In genomic region chr11:88016392-88017020, GRCh38 we compare ENCODE assay signal across 8 cellular contexts.
A peak's percentile ranks its signal among the peaks of the same experiment; 100 is the strongest.
DNase-seq lines count a peak whose midpoint lies in the region; ATAC-seq, FAIRE-seq and TF ChIP-seq lines count a peak whose summit lies in the region.

No MANE protein-coding gene starts in this region.

- H3K4me1 Mint-ChIP-seq in T-helper 2 cell treated with Interferon-gamma antibody and Interleukin-4, amounts not matched to agents 5 μg/mL and 100 μg/mL, for 36 hours (ENCODE audit: low read depth), result no peaks in the 10 kb centered on the region
- peaks cover 15% of the 10 kb centered on the region for H3K4me1 Mint-ChIP-seq in brain

- no peak overlapping the region for H3K9ac ChIP-seq in keratinocyte (ENCODE audit: control insufficient read depth, extremely low read depth, insufficient read depth, low read length)

- ATAC-seq in Right ventricle myocardium inferior (peak; percentile 48), HG02943 (IDR thresholded peaks at IDR 0.05; ENCODE audit: low read depth, unreplicated experiment) (peak; percentile 80)

- no peaks in the 10 kb centered on the region for H3K36me3 ChIP-seq in keratinocyte (ENCODE audit: control insufficient read depth in 2 of 2, extremely low read depth in 1 of 2, insufficient read depth in 2 of 2, low read length in 2 of 2)

- H3K9me1 ChIP-seq in keratinocyte (ENCODE audit: control insufficient read depth, extremely low read depth, insufficient read depth, low read length), result no peaks in the 10 kb centered on the region

- no peaks in the 10 kb centered on the region for H4K20me1 ChIP-seq in keratinocyte (ENCODE audit: control insufficient read depth, extremely low read depth, insufficient read depth, low read length)

- no peaks in the 10 kb centered on the region for H3K27me3 ChIP-seq in keratinocyte (ENCODE audit: control insufficient read depth, extremely low read depth, insufficient read depth, low read length)

- no peak overlapping the region for H3K27ac ChIP-seq in keratinocyte (ENCODE audit: control insufficient read depth, insufficient read depth, low read length)

- no peaks in the 10 kb centered on the region for H3K4me1 ChIP-seq in keratinocyte (ENCODE audit: control insufficient read depth, extremely low read depth, insufficient read depth, low read length)

- intact Hi-C loops in Right ventricle myocardium inferior (cut with DNase I) (no loop called here), cardiac septum (cut with DNase I) (no loop called here)

- no peak overlapping the region for H2AFZ ChIP-seq in keratinocyte (ENCODE audit: control insufficient read depth, low read length)

- H3K27ac Mint-ChIP-seq in T-helper 2 cell treated with Interferon-gamma antibody and Interleukin-4, amounts not matched to agents 5 μg/mL and 100 μg/mL, for 36 hours, result no peak overlapping the region
- H3K27ac Mint-ChIP-seq in brain, result peak overlapping the region in 1 of 5 experiments; percentile 18

- FAIRE-seq in keratinocyte (lab: Jason Lieb, UNC), result peak; percentile 87

- no peaks in the 10 kb centered on the region for H3K9me3 ChIP-seq in keratinocyte (ENCODE audit: control insufficient read depth, low read depth, low read length)

- TF ChIP-seq CTCF in brain (conservative IDR thresholded peaks at IDR 0.05), result peak; percentile 82 to 83
- peak; percentile 56 to 79 (median 77) for TF ChIP-seq CTCF in keratinocyte (optimal IDR thresholded peaks at IDR 0.05 in 1 of 3, IDR thresholded peaks at IDR 0.05 in 1 of 3, conservative IDR thresholded peaks at IDR 0.05 in 1 of 3; ENCODE audit: extremely low read depth in 1 of 3, insufficient read depth in 2 of 3, low read length in 3 of 3)

- no peaks in the 10 kb centered on the region for H3K79me2 ChIP-seq in keratinocyte (ENCODE audit: control insufficient read depth, insufficient read depth, low read length)

- no peak for DNase-seq in Right ventricle myocardium inferior (ENCODE audit: missing footprints)
- no peak for DNase-seq in cardiac septum (ENCODE audit: low spot score)
- DNase-seq in NCI-H187 treated with DMSO at 0.1 percent for 48 hours (lab: John Stamatoyannopoulos, UW), result peak; percentile 29
- DNase-seq in T-helper 2 cell treated with Interferon-gamma antibody and Interleukin-4, amounts not matched to agents 5 μg/mL and 100 μg/mL, for 36 hours (ENCODE audit: low spot score), result peak; percentile 23
- DNase-seq in keratinocyte (ENCODE audit: low read depth, low spot score), result peak; percentile 59
- peak; percentile 41 to 58 for DNase-seq in stimulated activated CD4-positive, alpha-beta T cell treated with anti-CD3 and anti-CD28 coated beads, Interleukin-2, amount 100 ng/mL, for 24 hours

- no peaks in the 10 kb centered on the region for H3K27me3 Mint-ChIP-seq in T-helper 2 cell treated with Interferon-gamma antibody and Interleukin-4, amounts not matched to agents 5 μg/mL and 100 μg/mL, for 36 hours (ENCODE audit: low read depth)
- no peaks in the 10 kb centered on the region for H3K27me3 Mint-ChIP-seq in brain

- H3K4me3 Mint-ChIP-seq in T-helper 2 cell treated with Interferon-gamma antibody and Interleukin-4, amounts not matched to agents 5 μg/mL and 100 μg/mL, for 36 hours, result no peak overlapping the region
- H3K4me3 Mint-ChIP-seq in brain, result no peak overlapping the region

- dilution Hi-C loops in keratinocyte (cut with MboI; ENCODE audit: extremely low pct_ligation_motif_present, low sequenced_read_pairs), result loop anchor here (25.0 kb wide), 1 partner anchor 521 kb away; no protein-coding TSS in a partner anchor

- H3K9me3 Mint-ChIP-seq in T-helper 2 cell treated with Interferon-gamma antibody and Interleukin-4, amounts not matched to agents 5 μg/mL and 100 μg/mL, for 36 hours, result no peaks in the 10 kb centered on the region
- H3K9me3 Mint-ChIP-seq in brain, result no peaks in the 10 kb centered on the region

- H3K4me3 ChIP-seq in keratinocyte (ENCODE audit: control insufficient read depth in 2 of 3, extremely low read depth in 1 of 3, insufficient read depth in 2 of 3, low read depth in 1 of 3, low read length in 3 of 3), result no peak overlapping the region

- H3K36me3 Mint-ChIP-seq in T-helper 2 cell treated with Interferon-gamma antibody and Interleukin-4, amounts not matched to agents 5 μg/mL and 100 μg/mL, for 36 hours (ENCODE audit: low read depth), result no peaks in the 10 kb centered on the region
- no peaks in the 10 kb centered on the region for H3K36me3 Mint-ChIP-seq in brain

- H3K4me2 ChIP-seq in keratinocyte (ENCODE audit: control insufficient read depth, extremely low read depth, insufficient read depth, low read depth, low read length), result no peak overlapping the region

Comparison
In these comparisons a context has a peak if more than half of its experiments do, and no peak if none do; other contexts are left out.
1. DNase-seq: peak in NCI-H187 treated with DMSO at 0.1 percent for 48 hours (single experiment), T-helper 2 cell treated with Interferon-gamma antibody and Interleukin-4, amounts not matched to agents 5 μg/mL and 100 μg/mL, for 36 hours (single experiment), keratinocyte (single experiment) and stimulated activated CD4-positive, alpha-beta T cell treated with anti-CD3 and anti-CD28 coated beads, Interleukin-2, amount 100 ng/mL, for 24 hours (2 of 2); none in Right ventricle myocardium inferior (single experiment) and cardiac septum (single experiment).